Comparison of ENCODE assay signal across 20 cellular contexts in genomic region chr21:38643404-38644023, GRCh38.
DNase-seq lines count a peak whose midpoint lies in the region; TF ChIP-seq lines count a peak whose summit lies in the region.
"Had no signal": no experiment of that assay in that cellular context is flagged by ENCODE, and none has a peak within 500 bp of the region (broad histone marks: within the 10 kb centered on the region; RNA-seq: fewer than 3 reads in every experiment).

No MANE protein-coding gene starts in this region.

- no peak overlapping the region for H3K4me3 ChIP-seq in H7 (ENCODE audit: insufficient read depth, low read depth, low read length)
- no peak overlapping the region for H3K4me3 ChIP-seq in Loucy (ENCODE audit: low read length, poor library complexity, severe bottlenecking)
- H3K4me3 ChIP-seq in neuronal stem cell (ENCODE audit: low read length in 2 of 2): no peak overlapping the region
- H3K4me3 ChIP-seq: A549, SJCRH30 had no signal

- H3K9ac ChIP-seq in Loucy (ENCODE audit: low read depth, low read length, poor library complexity, severe bottlenecking) (no peak overlapping the region), neuronal stem cell (ENCODE audit: low read depth, low read length, poor library complexity) (no peak overlapping the region)
- H3K9ac ChIP-seq: KMS-11 had no signal

- H2AFZ ChIP-seq in Loucy (ENCODE audit: low read length): no peak overlapping the region
- no peak overlapping the region for H2AFZ ChIP-seq in neuronal stem cell (ENCODE audit: low read length)

- H3K27ac ChIP-seq in VCaP (peak overlapping the region; percentile 37), neuronal stem cell (replicated peaks; ENCODE audit: low read length) (no peak overlapping the region)
- H3K27ac ChIP-seq: A549, KMS-11, SJCRH30 had no signal

- H3K27ac Mint-ChIP-seq in activated naive CD4-positive, alpha-beta T cell treated with anti-CD3 and anti-CD28 coated beads for 36 hours: no peak overlapping the region
- H3K27ac Mint-ChIP-seq: B cell, CD14-positive monocyte, HFFc6 had no signal

- H3K27me3 ChIP-seq in H7 (ENCODE audit: control insufficient read depth, insufficient read depth, low read length) (peaks cover 2% of the 10 kb centered on the region; the same call in 1 of the 2 replicates), Loucy (ENCODE audit: insufficient read depth, low read length, poor library complexity, severe bottlenecking) (no peaks in the 10 kb centered on the region), neuronal stem cell (ENCODE audit: control insufficient read depth in 3 of 3, insufficient read depth in 3 of 3, low read depth in 1 of 3, low read length in 3 of 3) (peaks cover 0 to 1% (median 0%) of the 10 kb centered on the region in 3 experiments)

- no peak overlapping the region for H3K4me3 Mint-ChIP-seq in activated naive CD4-positive, alpha-beta T cell treated with anti-CD3 and anti-CD28 coated beads for 36 hours
- H3K4me3 Mint-ChIP-seq: B cell, CD14-positive monocyte, HFFc6 had no signal

- H3K79me1 ChIP-seq in neuronal stem cell (ENCODE audit: low read depth, low read length): no peaks in the 10 kb centered on the region

- no peaks in the 10 kb centered on the region for H4K20me1 ChIP-seq in Loucy (ENCODE audit: insufficient read depth, low read length, poor library complexity, severe bottlenecking)

- peaks cover 6% of the 10 kb centered on the region for H3K4me1 Mint-ChIP-seq in activated naive CD4-positive, alpha-beta T cell treated with anti-CD3 and anti-CD28 coated beads for 36 hours (ENCODE audit: low read depth)

- H3K27me3 Mint-ChIP-seq in activated naive CD4-positive, alpha-beta T cell treated with anti-CD3 and anti-CD28 coated beads for 36 hours (ENCODE audit: low read depth): peaks cover 28% of the 10 kb centered on the region

- H3K4ac ChIP-seq in neuronal stem cell (ENCODE audit: low read length): no peak overlapping the region

- CTCF ChIA-PET in activated naive CD4-positive, alpha-beta T cell treated with anti-CD3 and anti-CD28 coated beads for 36 hours (lab: Charles Lee): interaction anchor here (1.0 kb wide), 1 partner anchor 136 kb away, joined by 3 read pairs; no protein-coding TSS in a partner anchor

- intact Hi-C loops in activated naive CD4-positive, alpha-beta T cell treated with anti-CD3 and anti-CD28 coated beads for 36 hours (cut with micrococcal nuclease): no loop called here

- no peak overlapping the region for H2BK120ac ChIP-seq in neuronal stem cell (ENCODE audit: low read depth, low read length)

- H4K8ac ChIP-seq in neuronal stem cell (ENCODE audit: low read depth, low read length): no peak overlapping the region

- DNase-seq in H7: peak; percentile 49
- no peak for DNase-seq in neuronal stem cell (ENCODE audit: low spot score)
- DNase-seq in dermis blood vessel endothelial cell: no peak
- no peak for DNase-seq in activated naive CD4-positive, alpha-beta T cell treated with anti-CD3 and anti-CD28 coated beads for 36 hours
- no peak for DNase-seq in cortex of kidney (lab: John Stamatoyannopoulos, UW)
- DNase-seq: HFFc6; MV-4-11; NCI-H1105 treated with DMSO at 0.1 percent for 48 hours; NCI-H1694 treated with DMSO at 0.1 percent for 48 hours; NCI-H2227 treated with DMSO at 0.1 percent for 48 hours; NCI-H524; NCI-H774; NK-92 treated with Interleukin-12 subunit alpha and Interleukin-12 subunit beta, amount 100 ng/mL, for 24 hours; SJCRH30 had no signal

- H2AK5ac ChIP-seq in neuronal stem cell (ENCODE audit: low read depth, low read length): no peak overlapping the region

- H3F3A ChIP-seq in Loucy (ENCODE audit: low read depth): no peaks in the 10 kb centered on the region

- no peak overlapping the region for H2BK5ac ChIP-seq in neuronal stem cell (ENCODE audit: low read length)

- peaks cover 2% of the 10 kb centered on the region for H3K36me3 Mint-ChIP-seq in activated naive CD4-positive, alpha-beta T cell treated with anti-CD3 and anti-CD28 coated beads for 36 hours (ENCODE audit: low read depth)
- H3K36me3 Mint-ChIP-seq: CD14-positive monocyte had no signal

- H3K9me3 Mint-ChIP-seq in activated naive CD4-positive, alpha-beta T cell treated with anti-CD3 and anti-CD28 coated beads for 36 hours: peaks cover 6% of the 10 kb centered on the region

- peak overlapping the region; percentile 45 for H3K18ac ChIP-seq in neuronal stem cell (ENCODE audit: low read length)

- TF ChIP-seq CTCF in Loucy (conservative IDR thresholded peaks at IDR 0.05; ENCODE audit: low read length): no peak
- TF ChIP-seq CTCF in VCaP (conservative IDR thresholded peaks at IDR 0.05): no peak

- H3K9me2 ChIP-seq in Loucy (replicated peaks; ENCODE audit: low read depth, low read length): no peaks in the 10 kb centered on the region

- no peaks in the 10 kb centered on the region for H3K79me2 ChIP-seq in Loucy (ENCODE audit: insufficient read depth, low read length)

- WGBS in neuronal stem cell (ENCODE audit: extremely low coverage in 2 of 2, insufficient read length in 2 of 2, insufficient replicate concordance in 1 of 2), 2 donors: no CpG with 5 or more reads among the region's 7 CpGs

- H3K9me3 ChIP-seq in Loucy (ENCODE audit: insufficient read depth, low read depth, low read length) (no peaks in the 10 kb centered on the region), neuronal stem cell (replicated peaks in 1 of 2; ENCODE audit: control insufficient read depth in 2 of 2, insufficient read depth in 1 of 2, low read depth in 1 of 2, low read length in 2 of 2) (no peaks in the 10 kb centered on the region)
- H3K9me3 ChIP-seq: A549, SJCRH30 had no signal

- no peak overlapping the region for H2BK12ac ChIP-seq in neuronal stem cell (ENCODE audit: low read length)

- H3K4me1 ChIP-seq in Loucy (ENCODE audit: insufficient read depth, low read length, poor library complexity, severe bottlenecking) (peaks cover 17% of the 10 kb centered on the region), neuronal stem cell (ENCODE audit: control insufficient read depth in 2 of 2, insufficient read depth in 1 of 2, low read depth in 1 of 2, low read length in 2 of 2) (peaks cover 0 to 2% of the 10 kb centered on the region in 2 donors)
- H3K4me1 ChIP-seq: A549, SJCRH30 had no signal

- H2BK15ac ChIP-seq in neuronal stem cell (ENCODE audit: low read length): no peak overlapping the region

- H3K23ac ChIP-seq in neuronal stem cell (ENCODE audit: low read depth, low read length, poor library complexity): no peak overlapping the region

- H4K91ac ChIP-seq in neuronal stem cell (ENCODE audit: low read depth, low read length, poor library complexity): no peak overlapping the region

- H3K14ac ChIP-seq in neuronal stem cell (ENCODE audit: low read length): no peak overlapping the region

- no peaks in the 10 kb centered on the region for H3K36me3 ChIP-seq in H7 (replicated peaks; ENCODE audit: control insufficient read depth, insufficient read depth, low read length)
- H3K36me3 ChIP-seq in Loucy (ENCODE audit: insufficient read depth, low read length): no peaks in the 10 kb centered on the region
- no peaks in the 10 kb centered on the region for H3K36me3 ChIP-seq in neuronal stem cell (replicated peaks in 1 of 2; ENCODE audit: control insufficient read depth in 2 of 2, insufficient read depth in 2 of 2, low read length in 2 of 2)
- H3K36me3 ChIP-seq: SJCRH30 had no signal

- H3K4me2 ChIP-seq in Loucy (ENCODE audit: low read depth, low read length, poor library complexity, severe bottlenecking) (peak overlapping the region; percentile 16), neuronal stem cell (ENCODE audit: insufficient read depth, low read length, poor library complexity, severe bottlenecking) (no peak overlapping the region)
- H3K4me2 ChIP-seq: A549, KMS-11 had no signal
